8 cellular contexts compared by ENCODE assay signal in the genomic region with DNA sequence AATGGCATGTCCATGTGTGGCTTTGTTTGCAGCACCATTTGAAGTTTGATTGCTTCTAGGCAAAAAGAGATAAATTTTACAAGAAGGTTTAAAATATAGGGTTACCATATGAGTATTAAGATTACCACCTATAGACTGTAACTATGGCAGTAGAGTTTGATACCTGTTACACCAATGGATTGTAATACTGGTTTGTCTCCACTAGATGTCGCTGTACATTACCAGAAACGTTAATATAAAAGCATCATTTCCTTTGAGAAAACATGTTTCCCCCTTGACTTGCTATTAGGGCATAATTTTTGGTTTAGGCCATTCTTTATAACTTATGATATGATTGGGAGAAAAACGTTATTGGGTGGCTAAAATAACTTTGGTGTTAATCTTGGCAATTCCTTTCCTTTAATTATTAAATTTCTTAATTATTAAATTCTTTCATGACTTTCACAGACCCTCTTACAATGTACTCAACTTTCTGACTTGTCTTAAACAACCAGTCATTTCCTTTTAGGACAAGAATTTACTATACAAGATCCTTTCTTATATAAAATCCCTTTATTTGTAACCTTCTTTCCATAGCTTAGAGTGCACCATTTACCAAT. TPM values are rescaled to one million over a fixed set of nuclear protein-coding genes. Genes with fewer than 3 reads are reported as not detected.
DNase-seq lines count a peak whose midpoint lies in the region; ATAC-seq, FAIRE-seq and TF ChIP-seq lines count a peak whose summit lies in the region.

No MANE protein-coding gene starts in this region.

- H3K79me1 ChIP-seq in H1 (ENCODE audit: low read depth, low read length): no peaks in the 10 kb centered on the region

- H3K9me3 ChIP-seq in Peyer's patch (no peaks in the 10 kb centered on the region), H1 (ENCODE audit: insufficient read depth in 2 of 2, low read depth in 1 of 2, low read length in 1 of 2) (peaks cover 14 to 19% of the 10 kb centered on the region in 2 experiments)

- H3K4ac ChIP-seq in H1 (replicated peaks; ENCODE audit: insufficient read length, low read depth, low read length): no peak overlapping the region

- peak; percentile 44 for TF ChIP-seq RAD21 in H1 (IDR thresholded peaks at IDR 0.05 in 1 of 2, conservative IDR thresholded peaks at IDR 0.05 in 1 of 2; ENCODE audit: low read depth in 2 of 2, low read length in 2 of 2)

- peaks cover 10% of the 10 kb centered on the region for H3K23me2 ChIP-seq in H1 (ENCODE audit: low read depth, low read length)

- H2BK12ac ChIP-seq in H1 (ENCODE audit: low read depth, low read length): peak overlapping the region; percentile 50; the same call in 1 of the 2 replicates

- peak overlapping the region; percentile 92 for H4K91ac ChIP-seq in H1 (replicated peaks; ENCODE audit: insufficient read length, low read length)

- H4K8ac ChIP-seq in H1 (ENCODE audit: extremely low read depth, insufficient read depth, low read length): peak overlapping the region; percentile 72; the same call in 1 of the 2 replicates

- H4K5ac ChIP-seq in H1 (ENCODE audit: insufficient read length, low read depth, low read length): peak overlapping the region; percentile 79

- no peak overlapping the region for H3K27ac ChIP-seq in Peyer's patch
- peak overlapping the region; percentile 98 for H3K27ac ChIP-seq in H1 (ENCODE audit: low read depth, low read length)

- peak overlapping the region; percentile 97 for H2BK5ac ChIP-seq in H1 (ENCODE audit: low read depth, low read length)

- POLR2A ChIA-PET in H1 (lab: Charles Lee; ENCODE audit: partially characterized antibody): interaction anchor here (0.9 to 6.6 kb wide), 17 partner anchors 11 to 199 kb away, joined by 3 to 113 read pairs (median 6); partner anchors contain the start of genes B3GALT4, BRD2, HLA-DOA and RPS18

- H2AFZ ChIP-seq in H1 (ENCODE audit: low read length): no peak overlapping the region

- H3K4me3 ChIP-seq in Peyer's patch (no peak overlapping the region), H1 (ENCODE audit: extremely low read depth in 1 of 4, insufficient read depth in 2 of 4, low read depth in 3 of 4, low read length in 4 of 4) (peak overlapping the region; percentile 82 to 96 (median 92))

- H2AK5ac ChIP-seq in H1 (ENCODE audit: low read depth, low read length): no peak overlapping the region

- peaks cover 0 to 9% (median 0%) of the 10 kb centered on the region in 4 donors for H3K4me1 ChIP-seq in Peyer's patch
- H3K4me1 ChIP-seq in H1 (replicated peaks in 1 of 4; ENCODE audit: control insufficient read depth in 3 of 4, insufficient read depth in 4 of 4, low read length in 3 of 4): peaks cover 2 to 21% (median 9%) of the 10 kb centered on the region in 4 experiments; a peak in 6 of 7 replicates

- no peak overlapping the region for H3K23ac ChIP-seq in H1 (ENCODE audit: insufficient read length)

- no peak for ATAC-seq in HG03159 (IDR thresholded peaks at IDR 0.05; ENCODE audit: unreplicated experiment)
- ATAC-seq in HG02798 (IDR thresholded peaks at IDR 0.05; ENCODE audit: poor library complexity, unreplicated experiment): no peak
- no peak for ATAC-seq in GM18502 (IDR thresholded peaks at IDR 0.05; ENCODE audit: poor library complexity, unreplicated experiment)

- peaks cover 11 to 55% of the 10 kb centered on the region in 2 experiments; a peak in 3 of 4 replicates for H3K79me2 ChIP-seq in H1 (ENCODE audit: control insufficient read depth in 1 of 2, insufficient read depth in 2 of 2, low read length in 2 of 2)

- H3K56ac ChIP-seq in H1 (replicated peaks; ENCODE audit: insufficient read length, low read depth, low read length): peak overlapping the region; percentile 87

- CTCF ChIA-PET in H1 (lab: Charles Lee; ENCODE audit: partially characterized antibody): interaction anchor here (0.8 to 3.5 kb wide), 8 partner anchors 31 to 129 kb away, joined by 3 to 20 read pairs (median 9); no protein-coding TSS in a partner anchor

- FAIRE-seq in H1 (lab: Jason Lieb, UNC): peak; percentile 48

- no peak for TF ChIP-seq EP300 in H1 (IDR thresholded peaks at IDR 0.05; ENCODE audit: borderline replicate concordance in 1 of 2, low read depth in 2 of 2, low read length in 2 of 2)

- H3K4me2 ChIP-seq in H1 (ENCODE audit: insufficient read depth in 1 of 2, low read depth in 2 of 2, low read length in 2 of 2): peak overlapping the region; percentile 80 to 97

- TF ChIP-seq POLR2A in Peyer's patch (IDR thresholded peaks at IDR 0.05) (no peak), H1 (IDR thresholded peaks at IDR 0.05; ENCODE audit: control extremely low read depth in 1 of 2, low read depth in 2 of 2, low read length in 2 of 2) (0 out of 3 replicates have a peak, but pooled peaks of 1 of the 2 experiments have one; percentile 17)

- H3K36me3 ChIP-seq in Peyer's patch (no peaks in the 10 kb centered on the region), H1 (ENCODE audit: control insufficient read depth in 2 of 4, insufficient read depth in 4 of 4, low read length in 3 of 4) (peaks cover 0 to 22% (median 5%) of the 10 kb centered on the region in 4 experiments; a peak in 4 of 8 replicates)

- H4K20me1 ChIP-seq in H1 (replicated peaks in 1 of 2; ENCODE audit: control insufficient read depth in 1 of 2, insufficient read depth in 2 of 2, low read length in 2 of 2): no peaks in the 10 kb centered on the region

- H3K9ac ChIP-seq in H1 (replicated peaks in 1 of 4; ENCODE audit: extremely low read depth in 1 of 4, low read depth in 3 of 4, low read length in 3 of 4): peak overlapping the region in 3 of 4 experiments; percentile 31 to 97 (median 74); a peak in 6 of 7 replicates

- WGBS in H1 (ENCODE audit: extremely low coverage in 1 of 2, insufficient coverage in 1 of 2, insufficient read length in 1 of 2, insufficient replicate concordance in 2 of 2, low coverage in 1 of 2, low lambda C conversion rate in 2 of 2, missing lambda C conversion rate in 1 of 2), 2 experiments: 0% methylated on average over 3 of the region's 3 CpGs; no CpG with 5 or more reads in 1 of the 2 experiments

- H3K18ac ChIP-seq in H1 (ENCODE audit: extremely low read depth, low read length): peak overlapping the region; percentile 66

- DNase-seq in Daoy (ENCODE audit: low read depth) (peak; percentile 48), KG1 (lab: John Stamatoyannopoulos, UW) (peak; percentile 50), Peyer's patch (no peak), H1 (ENCODE audit: low read depth in 1 of 2, low spot score in 2 of 2) (peak in 1 of 2 experiments; percentile 59), myocyte (ENCODE audit: low read depth) (peak; percentile 63)

- H3K27me3 ChIP-seq in Peyer's patch: peaks cover 0 to 16% of the 10 kb centered on the region in 2 donors
- no peaks in the 10 kb centered on the region for H3K27me3 ChIP-seq in H1 (replicated peaks in 1 of 4; ENCODE audit: control insufficient read depth in 3 of 4, extremely low read depth in 1 of 4, insufficient read depth in 3 of 4, low read length in 3 of 4)

- TF ChIP-seq CTCF in Peyer's patch (IDR thresholded peaks at IDR 0.05) (peak; percentile 81 to 99 (median 92)), H1 (IDR thresholded peaks at IDR 0.05; ENCODE audit: control extremely low read depth in 1 of 3, insufficient read depth in 1 of 3, low read depth in 1 of 3, low read length in 3 of 3) (peak in 2 of 3 experiments; percentile 26 to 69; a peak in 2 of 4 replicates)

- no peak overlapping the region for H2BK15ac ChIP-seq in H1 (ENCODE audit: low read length)

- H2BK120ac ChIP-seq in H1 (replicated peaks; ENCODE audit: low read depth, low read length): peak overlapping the region; percentile 97

- no peak overlapping the region; the same call in 1 of the 2 replicates for H2BK20ac ChIP-seq in H1 (ENCODE audit: low read length)

- no peak overlapping the region for H3K14ac ChIP-seq in H1 (ENCODE audit: insufficient read length)

TF ChIP-seq in H1, 55 proteins besides CTCF, POLR2A, EP300 and RAD21:
- TF ChIP-seq SIRT6 (IDR thresholded peaks at IDR 0.05; ENCODE audit: low read length): no peak
- TF ChIP-seq TBP (IDR thresholded peaks at IDR 0.05; ENCODE audit: low read depth, low read length): 0 out of 2 replicates have a peak, but pooled peaks have one; percentile 8
- TF ChIP-seq POLR2AphosphoS5 (IDR thresholded peaks at IDR 0.05; ENCODE audit: low read depth, low read length): peak; percentile 12; the same call in 1 of the 2 replicates
- TF ChIP-seq RFX5 (IDR thresholded peaks at IDR 0.05; ENCODE audit: borderline replicate concordance, low read depth, low read length): no peak

RNA-seq across cellular contexts. Expression of gene HLA-DPB1, which starts 42.8 kb away (rescaled TPM):
- total RNA-seq in Daoy (2014; rRNA removed; shearing (Covaris generic)): 25.4 and 34.6 TPM in 2 replicates
- total RNA-seq in Peyer's patch (100 to 1,000 TPM in 1 of 4 donors, 10 to 100 TPM in 2, 1 to 10 TPM in 1; 9.5 to 104 (median 19.7) TPM), myocyte (0.19 TPM in 1 of 2 replicates, not detected in the other)
- 32.3 and 37.8 TPM in 2 replicates for total RNA-seq in H1 (2021; fragmentation: NEBNext Ultra II Directional; extraction: Animal tissue kit (Norgen Biotek cat#: 25700))
- polyA plus RNA-seq in H1 (2011; rRNA removed): 58.8 and 62.8 TPM in 2 replicates
- 81.9 TPM for polyA plus RNA-seq in H1 (2011; cell fraction: cytosol; rRNA removed)
- polyA plus RNA-seq in H1 (2011; cell fraction: nucleus; rRNA removed): 41.7 TPM
- polyA plus RNA-seq in H1 (2012, experiment 1 of 2): 46.1 to 60.1 TPM (median 55.5 TPM) in 4 replicates
- 46.2 TPM for polyA plus RNA-seq in H1 (2012, experiment 2 of 2)
- polyA plus RNA-seq in H1 (2013, experiment 1 of 2): 35.2 TPM
- polyA plus RNA-seq in H1 (2013, experiment 2 of 2): 34.9 TPM
- 32.8 and 39.3 TPM in 2 replicates for polyA minus RNA-seq in H1 (2011; rRNA and poly(A)+ RNA removed)
- polyA minus RNA-seq in H1 (2011; cell fraction: cytosol; rRNA and poly(A)+ RNA removed): 15.7 TPM
- 13.9 TPM for polyA minus RNA-seq in H1 (2011; cell fraction: nucleus; rRNA and poly(A)+ RNA removed)
- 0.77 TPM for polyA plus RNA-seq in myocyte (2012)

RNA-seq across cellular contexts. Expression of gene HLA-DPA1, which starts 45.2 kb away (rescaled TPM):
- total RNA-seq in Daoy (2014; rRNA removed; shearing (Covaris generic)): 4.2 and 13.8 TPM in 2 replicates
- total RNA-seq in Peyer's patch (10 to 100 TPM; 14.6 to 70.1 (median 50.4) TPM), myocyte (0.27 and 0.68 TPM in 2 replicates)
- total RNA-seq in H1 (2021; fragmentation: NEBNext Ultra II Directional; extraction: Animal tissue kit (Norgen Biotek cat#: 25700)): 6.2 and 6.8 TPM in 2 replicates
- polyA plus RNA-seq in H1 (2011; rRNA removed): 8.4 and 13.1 TPM in 2 replicates
- 6.7 TPM for polyA plus RNA-seq in H1 (2011; cell fraction: cytosol; rRNA removed)
- 5.8 TPM for polyA plus RNA-seq in H1 (2011; cell fraction: nucleus; rRNA removed)
- polyA plus RNA-seq in H1 (2012, experiment 1 of 2): 7.1 to 9.1 TPM (median 7.7 TPM) in 4 replicates
- 6.4 TPM for polyA plus RNA-seq in H1 (2012, experiment 2 of 2)
- polyA plus RNA-seq in H1 (2013, experiment 1 of 2): 8.5 TPM
- polyA plus RNA-seq in H1 (2013, experiment 2 of 2): 8.4 TPM
- polyA minus RNA-seq in H1 (2011; rRNA and poly(A)+ RNA removed): 5.5 and 5.8 TPM in 2 replicates
- 4.3 TPM for polyA minus RNA-seq in H1 (2011; cell fraction: cytosol; rRNA and poly(A)+ RNA removed)
- 2.4 TPM for polyA minus RNA-seq in H1 (2011; cell fraction: nucleus; rRNA and poly(A)+ RNA removed)
- 0.20 TPM for polyA plus RNA-seq in myocyte (2012)

Comparison
In these comparisons a context has a peak if more than half of its experiments do, and no peak if none do; other contexts are left out.
1. DNase-seq: peak in Daoy (single experiment), KG1 (single experiment) and myocyte (single experiment); none in Peyer's patch (0 of 3).
2. H3K4me3 ChIP-seq: peak in H1 (4 of 4); none in Peyer's patch (0 of 4).